Comparison of ENCODE assay signal across 22 cellular contexts in genomic region chr10:129744896-129745750, GRCh38.
"Had no signal": no experiment of that assay in that cellular context is flagged by ENCODE, and none has a peak within 500 bp of the region (broad histone marks: within the 10 kb centered on the region; RNA-seq: fewer than 3 reads in every experiment).

No MANE protein-coding gene starts in this region.

- H3K4me1 ChIP-seq: gastrocnemius medialis, left lung, prostate gland, right atrium auricular region, suprapubic skin, transverse colon had no signal

- H3K27me3 ChIP-seq: gastrocnemius medialis, left lung, right atrium auricular region, suprapubic skin, transverse colon had no signal

- H3K9me3 ChIP-seq: prostate gland had no signal

- H3K27ac Mint-ChIP-seq: activated CD4-positive, alpha-beta memory T cell treated with anti-CD3 and anti-CD28 coated beads for 36 hours; activated naive CD8-positive, alpha-beta T cell treated with anti-CD3 and anti-CD28 coated beads, Interleukin-2, amount 50 U/mL, for 24 hours; brain; memory B cell; naive B cell; stimulated activated naive CD8-positive, alpha-beta T cell treated with anti-CD3 and anti-CD28 coated beads, Interleukin-15, amount 100 ng/mL, for 72 hours had no signal

- H3K27ac ChIP-seq: gastrocnemius medialis, left lung, prostate gland, right atrium auricular region, skin epidermis, suprapubic skin, transverse colon, WERI-Rb-1 had no signal

- DNase-seq: activated CD4-positive, alpha-beta memory T cell treated with anti-CD3 and anti-CD28 coated beads for 36 hours; activated naive CD4-positive, alpha-beta T cell treated with Interleukin-2 at 50 U/mL for 16 hours; activated naive CD8-positive, alpha-beta T cell treated with anti-CD3 and anti-CD28 coated beads, Interleukin-2, amount 50 U/mL, for 24 hours; anterior cingulate cortex; central memory CD4-positive, alpha-beta T cell; gastrocnemius medialis; naive B cell; stimulated activated CD4-positive, alpha-beta T cell treated with anti-CD3 and anti-CD28 coated beads, Interleukin-15, amount 100 ng/mL, for 24 hours; stimulated activated CD4-positive, alpha-beta T cell treated with anti-CD3 and anti-CD28 coated beads, Interleukin-4, amount 100 ng/mL, for 1 hour; stimulated activated naive CD8-positive, alpha-beta T cell treated with anti-CD3 and anti-CD28 coated beads, Interleukin-15, amount 100 ng/mL, for 72 hours; SW 1271; transverse colon; WERI-Rb-1 had no signal

- H3K4me3 Mint-ChIP-seq: activated CD4-positive, alpha-beta memory T cell treated with anti-CD3 and anti-CD28 coated beads for 36 hours; activated naive CD8-positive, alpha-beta T cell treated with anti-CD3 and anti-CD28 coated beads, Interleukin-2, amount 50 U/mL, for 24 hours; brain; memory B cell; neural crest cell; stimulated activated naive CD8-positive, alpha-beta T cell treated with anti-CD3 and anti-CD28 coated beads, Interleukin-15, amount 100 ng/mL, for 72 hours had no signal

- H3K27me3 Mint-ChIP-seq: activated CD4-positive, alpha-beta memory T cell treated with anti-CD3 and anti-CD28 coated beads for 36 hours; activated naive CD8-positive, alpha-beta T cell treated with anti-CD3 and anti-CD28 coated beads, Interleukin-2, amount 50 U/mL, for 24 hours; memory B cell; naive B cell; stimulated activated naive CD8-positive, alpha-beta T cell treated with anti-CD3 and anti-CD28 coated beads, Interleukin-15, amount 100 ng/mL, for 72 hours had no signal

- H3K4me3 ChIP-seq: gastrocnemius medialis, left lung, mucosa of descending colon, prostate gland, right atrium auricular region, skin epidermis, suprapubic skin, transverse colon had no signal

- H3K36me3 ChIP-seq: gastrocnemius medialis, left lung, prostate gland, right atrium auricular region, transverse colon, WERI-Rb-1 had no signal

- H3K4me1 Mint-ChIP-seq: activated naive CD8-positive, alpha-beta T cell treated with anti-CD3 and anti-CD28 coated beads, Interleukin-2, amount 50 U/mL, for 24 hours; brain; stimulated activated naive CD8-positive, alpha-beta T cell treated with anti-CD3 and anti-CD28 coated beads, Interleukin-15, amount 100 ng/mL, for 72 hours had no signal

- ATAC-seq: activated naive CD8-positive, alpha-beta T cell treated with anti-CD3 and anti-CD28 coated beads, Interleukin-2, amount 50 U/mL, for 24 hours; gastrocnemius medialis; left lung; stimulated activated naive CD8-positive, alpha-beta T cell treated with anti-CD3 and anti-CD28 coated beads, Interleukin-15, amount 100 ng/mL, for 72 hours had no signal
